In genomic region chr2:46769809-46770208, GRCh38 we compare ENCODE assay signal across 15 cellular contexts.
DNase-seq lines count a peak whose midpoint lies in the region; ATAC-seq, FAIRE-seq and TF ChIP-seq lines count a peak whose summit lies in the region.
"Had no signal": no experiment of that assay in that cellular context is flagged by ENCODE, and none has a peak within 500 bp of the region (broad histone marks: within the 10 kb centered on the region; RNA-seq: fewer than 3 reads in every experiment).

No MANE protein-coding gene starts in this region.

- H3K27ac ChIP-seq in SK-N-SH (ENCODE audit: low read depth in 2 of 2, low read length in 1 of 2) (peak overlapping the region; percentile 23 to 68; a peak in 2 of 4 replicates), kidney (ENCODE audit: low read depth in 2 of 2, low read length in 2 of 2) (no peak overlapping the region)

- H3K4me3 Mint-ChIP-seq in HFFc6, result peak overlapping the region; percentile 70
- H3K4me3 Mint-ChIP-seq: activated CD8-positive, alpha-beta memory T cell treated with anti-CD3 and anti-CD28 coated beads, Interleukin-2, amount 10 ng/mL, durations not matched to agents 7 days and 5 days; stimulated activated naive B cell treated with anti-CD40 and anti-IgM and Interleukin-4, amounts not matched to agents 10 μg/mL and 1 μg/mL and 100 μg/mL, for 72 hours had no signal

- H3K9ac ChIP-seq in SK-N-SH (no peak overlapping the region), kidney (ENCODE audit: low read length in 2 of 2) (no peak overlapping the region)

- POLR2A ChIA-PET in SK-N-SH (lab: Yijun Ruan, JAX), result no interaction called here

- intact Hi-C loops in kidney (cut with DNase I), result no loop called here

- FAIRE-seq in kidney (lab: Jason Lieb, UNC), result peak; percentile 45
- FAIRE-seq: TTC549 had no signal

- no peaks in the 10 kb centered on the region; the same call in 1 of the 2 replicates for H4K20me1 ChIP-seq in SK-N-SH (ENCODE audit: insufficient read depth)

- peak overlapping the region; percentile 79 for H3K27ac Mint-ChIP-seq in HFFc6
- H3K27ac Mint-ChIP-seq: activated CD8-positive, alpha-beta memory T cell treated with anti-CD3 and anti-CD28 coated beads, Interleukin-2, amount 10 ng/mL, durations not matched to agents 7 days and 5 days; stimulated activated naive B cell treated with anti-CD40 and anti-IgM and Interleukin-4, amounts not matched to agents 10 μg/mL and 1 μg/mL and 100 μg/mL, for 72 hours had no signal

- no peak for DNase-seq in BE2C
- no peak for DNase-seq in HFFc6
- DNase-seq in SK-N-SH, result no peak
- DNase-seq in kidney, result no peak
- no peak for DNase-seq in LoVo (ENCODE audit: low spot score)
- DNase-seq in stimulated activated CD4-positive, alpha-beta T cell treated with anti-CD3 and anti-CD28 coated beads, Interleukin-12 subunit alpha, Interleukin-12 subunit beta, amount 100 ng/mL, for 4 hours, result no peak
- DNase-seq in cerebellar nuclear complex (lab: John Stamatoyannopoulos, UW), result no peak
- DNase-seq: activated CD8-positive, alpha-beta memory T cell treated with anti-CD3 and anti-CD28 coated beads, Interleukin-2, amount 10 ng/mL, durations not matched to agents 7 days and 5 days; C1 segment of cervical spinal cord; NCI-H2081; SHP77; stimulated activated CD4-positive, alpha-beta T cell treated with anti-CD3 and anti-CD28 coated beads, Interleukin-1b, Interleukin-23, amount 100 ng/mL, for 48 hours; stimulated activated naive B cell treated with anti-CD40 and anti-IgM and Interleukin-4, amounts not matched to agents 10 μg/mL and 1 μg/mL and 100 μg/mL, for 72 hours had no signal

- H3K79me2 ChIP-seq in SK-N-SH (ENCODE audit: insufficient read depth), result peaks cover 17% of the 10 kb centered on the region

- no peaks in the 10 kb centered on the region for H3K9me2 ChIP-seq in SK-N-SH

- no peak for ATAC-seq in HG02759 (IDR thresholded peaks at IDR 0.05; ENCODE audit: unreplicated experiment)
- ATAC-seq: activated CD8-positive, alpha-beta memory T cell treated with anti-CD3 and anti-CD28 coated beads, Interleukin-2, amount 10 ng/mL, durations not matched to agents 7 days and 5 days; stimulated activated naive B cell treated with anti-CD40 and anti-IgM and Interleukin-4, amounts not matched to agents 10 μg/mL and 1 μg/mL and 100 μg/mL, for 72 hours had no signal

- no peak for TF ChIP-seq EP300 in SK-N-SH (IDR thresholded peaks at IDR 0.05; ENCODE audit: borderline replicate concordance in 1 of 2, low read depth in 1 of 2, low read length in 1 of 2)

- TF ChIP-seq CTCF in BE2C (IDR thresholded peaks at IDR 0.05; ENCODE audit: low read depth, low read length) (peak; percentile 21; the same call in 1 of the 2 replicates), HFFc6 (IDR thresholded peaks at IDR 0.05) (peak; percentile 43), SK-N-SH (IDR thresholded peaks at IDR 0.05) (peak; percentile 40), kidney (IDR thresholded peaks at IDR 0.05; ENCODE audit: borderline replicate concordance, extremely low read depth, insufficient read depth) (no peak)

- H3K4me3 ChIP-seq in BE2C (ENCODE audit: low read depth, low read length) (no peak overlapping the region), SK-N-SH (ENCODE audit: low read depth in 2 of 2, low read length in 1 of 2) (no peak overlapping the region), kidney (ENCODE audit: low read length in 2 of 2) (no peak overlapping the region)

- H2AFZ ChIP-seq in SK-N-SH (ENCODE audit: low read depth), result no peak overlapping the region

- H3K27me3 Mint-ChIP-seq in HFFc6 (ENCODE audit: insufficient read depth), result peaks cover 30% of the 10 kb centered on the region
- H3K27me3 Mint-ChIP-seq: stimulated activated naive B cell treated with anti-CD40 and anti-IgM and Interleukin-4, amounts not matched to agents 10 μg/mL and 1 μg/mL and 100 μg/mL, for 72 hours had no signal

- H3K27me3 ChIP-seq in BE2C, result no peaks in the 10 kb centered on the region
- no peaks in the 10 kb centered on the region for H3K27me3 ChIP-seq in SK-N-SH (ENCODE audit: insufficient read depth)

- H3K36me3 ChIP-seq in BE2C, result no peaks in the 10 kb centered on the region
- H3K36me3 ChIP-seq in SK-N-SH (replicated peaks in 1 of 2; ENCODE audit: control insufficient read depth in 1 of 2, insufficient read depth in 2 of 2, low read length in 1 of 2), result no peaks in the 10 kb centered on the region
- H3K36me3 ChIP-seq in kidney (ENCODE audit: control insufficient read depth in 1 of 2, insufficient read depth in 2 of 2, low read length in 2 of 2), result no peaks in the 10 kb centered on the region

- peaks cover 81% of the 10 kb centered on the region for H3K4me1 Mint-ChIP-seq in HFFc6 (ENCODE audit: low read depth)
- H3K4me1 Mint-ChIP-seq: activated CD8-positive, alpha-beta memory T cell treated with anti-CD3 and anti-CD28 coated beads, Interleukin-2, amount 10 ng/mL, durations not matched to agents 7 days and 5 days had no signal

- peaks cover 7% of the 10 kb centered on the region for H3K9me3 Mint-ChIP-seq in HFFc6
- H3K9me3 Mint-ChIP-seq: stimulated activated naive B cell treated with anti-CD40 and anti-IgM and Interleukin-4, amounts not matched to agents 10 μg/mL and 1 μg/mL and 100 μg/mL, for 72 hours had no signal

- H3F3A ChIP-seq in SK-N-SH (replicated peaks; ENCODE audit: insufficient read depth), result peaks cover 75% of the 10 kb centered on the region

- no peak for TF ChIP-seq RAD21 in SK-N-SH (IDR thresholded peaks at IDR 0.05; ENCODE audit: low read length)

- H3K4me2 ChIP-seq in SK-N-SH, result peak overlapping the region; percentile 30; the same call in 1 of the 2 replicates

- CTCF ChIA-PET in SK-N-SH (lab: Yijun Ruan, JAX), result no interaction called here

- H3K4me1 ChIP-seq in BE2C (no peaks in the 10 kb centered on the region), SK-N-SH (ENCODE audit: control insufficient read depth in 1 of 2, insufficient read depth in 2 of 2, low read depth in 1 of 2, low read length in 1 of 2) (peaks cover 3 to 22% of the 10 kb centered on the region in 2 experiments), kidney (ENCODE audit: control insufficient read depth in 1 of 2, insufficient read depth in 1 of 2, low read depth in 1 of 2, low read length in 2 of 2) (no peaks in the 10 kb centered on the region)

- no peaks in the 10 kb centered on the region for H3K9me3 ChIP-seq in BE2C
- H3K9me3 ChIP-seq in SK-N-SH, result no peaks in the 10 kb centered on the region
- H3K9me3 ChIP-seq in kidney (ENCODE audit: control insufficient read depth in 1 of 2, low read length in 2 of 2), result no peaks in the 10 kb centered on the region

- WGBS in SK-N-SH (ENCODE audit: low lambda C conversion rate), result 58% methylated on average over 1 of the region's 1 CpG

- peaks cover 32% of the 10 kb centered on the region for H3K36me3 Mint-ChIP-seq in HFFc6 (ENCODE audit: low read depth)
- H3K36me3 Mint-ChIP-seq: activated CD8-positive, alpha-beta memory T cell treated with anti-CD3 and anti-CD28 coated beads, Interleukin-2, amount 10 ng/mL, durations not matched to agents 7 days and 5 days had no signal

TF ChIP-seq in SK-N-SH, 30 proteins besides CTCF, POLR2A, EP300 and RAD21 (continues in another document):
- no peak for TF ChIP-seq TAF1 (IDR thresholded peaks at IDR 0.05; ENCODE audit: borderline replicate concordance, low read depth, low read length)
- no peak for TF ChIP-seq RFX5 (IDR thresholded peaks at IDR 0.05; ENCODE audit: low read length)
- TF ChIP-seq JUND (IDR thresholded peaks at IDR 0.05), result no peak
- no peak for TF ChIP-seq RXRA (IDR thresholded peaks at IDR 0.05; ENCODE audit: borderline replicate concordance, low read depth)
- TF ChIP-seq USF1 (IDR thresholded peaks at IDR 0.05; ENCODE audit: borderline replicate concordance, low read depth), result no peak
- no peak for TF ChIP-seq YY1 (IDR thresholded peaks at IDR 0.05; ENCODE audit: low read depth)
- TF ChIP-seq RCOR1 (IDR thresholded peaks at IDR 0.05; ENCODE audit: low read length), result no peak
- TF ChIP-seq IRF3 (IDR thresholded peaks at IDR 0.05; ENCODE audit: low read depth, low read length), result no peak
- no peak for TF ChIP-seq POLR2AphosphoS5 (IDR thresholded peaks at IDR 0.05; ENCODE audit: low read depth, low read length)
- TF ChIP-seq SIN3A (IDR thresholded peaks at IDR 0.05; ENCODE audit: borderline replicate concordance, low read depth, low read length), result no peak
- TF ChIP-seq GATA2 (CRISPR knock-in tag; IDR thresholded peaks at IDR 0.05), result no peak
- TF ChIP-seq FOSL2 (IDR thresholded peaks at IDR 0.05; ENCODE audit: borderline replicate concordance, low read depth), result no peak

Comparison
In these comparisons a context has a peak if more than half of its experiments do, and no peak if none do; other contexts are left out.
1. H3K27ac ChIP-seq: peak in SK-N-SH (2 of 2); none in kidney (0 of 2).